Comparison of ENCODE assay signal across 20 cellular contexts in genomic region chr5:76692274-76692540, GRCh38. TPM values are rescaled to one million over a fixed set of nuclear protein-coding genes. Genes with fewer than 3 reads are reported as not detected.
DNase-seq lines count a peak whose midpoint lies in the region; ATAC-seq and TF ChIP-seq lines count a peak whose summit lies in the region.
"Had no signal": no experiment of that assay in that cellular context is flagged by ENCODE, and none has a peak within 500 bp of the region (broad histone marks: within the 10 kb centered on the region; RNA-seq: fewer than 3 reads in every experiment).

No MANE protein-coding gene starts in this region.

- peaks cover 2% of the 10 kb centered on the region for H3K79me2 ChIP-seq in trophoblast cell (ENCODE audit: control insufficient read depth, insufficient read depth, low read length, poor library complexity)

- ATAC-seq in HG03571 (IDR thresholded peaks at IDR 0.05; ENCODE audit: unreplicated experiment): no peak
- ATAC-seq: A549, HCT116 had no signal

- H3K4ac ChIP-seq in trophoblast cell (ENCODE audit: low read depth, low read length): no peak overlapping the region

- H3K4me1 ChIP-seq in esophagus muscularis mucosa (peaks cover 0 to 16% (median 5%) of the 10 kb centered on the region in 4 donors), trophoblast cell (ENCODE audit: control insufficient read depth in 1 of 2, insufficient read depth in 2 of 2, low read length in 2 of 2) (peaks cover 10 to 14% of the 10 kb centered on the region in 2 experiments)

- no peaks in the 10 kb centered on the region for H3K27me3 ChIP-seq in esophagus muscularis mucosa
- H3K27me3 ChIP-seq in trophoblast cell (ENCODE audit: insufficient read depth, low read length): no peaks in the 10 kb centered on the region

- peaks cover 8% of the 10 kb centered on the region for H3K79me1 ChIP-seq in trophoblast cell (ENCODE audit: low read length)

- H3K4me2 ChIP-seq in trophoblast cell (ENCODE audit: low read length): no peak overlapping the region

- no peaks in the 10 kb centered on the region for H3K9me3 Mint-ChIP-seq in activated CD4-positive, alpha-beta memory T cell treated with anti-CD3 and anti-CD28 coated beads, Interleukin-2, amount 10 ng/mL, durations not matched to agents 7 days and 5 days
- H3K9me3 Mint-ChIP-seq in activated CD4-positive, alpha-beta memory T cell treated with anti-CD3 and anti-CD28 coated beads for 36 hours: no peaks in the 10 kb centered on the region
- H3K9me3 Mint-ChIP-seq: activated T-helper 2 cell treated with anti-CD3 and anti-CD28 coated beads, Interferon-gamma antibody, Interleukin-2, Interleukin-4, amounts not matched to agents 10 μg/mL and 5 μg/mL and 100 μg/mL, durations not matched to agents 14 hours and 24 hours and 36 hours; stimulated activated naive B cell treated with anti-CD40 and anti-IgM and Interleukin-4, amounts not matched to agents 10 μg/mL and 1 μg/mL and 100 μg/mL, for 72 hours had no signal

- TF ChIP-seq POLR2A in esophagus muscularis mucosa (IDR thresholded peaks at IDR 0.05; ENCODE audit: low read depth): no peak

- WGBS in esophagus muscularis mucosa: 95% methylated on average over 6 of the region's 6 CpGs
- no CpG with 5 or more reads among the region's 6 CpGs for WGBS in trophoblast cell (ENCODE audit: extremely low coverage, insufficient coverage, insufficient read length)

- H4K12ac ChIP-seq in trophoblast cell (ENCODE audit: low read depth, low read length): no peak overlapping the region

- H4K8ac ChIP-seq in trophoblast cell (ENCODE audit: low read depth, low read length): peak overlapping the region; percentile 70

- no peak overlapping the region for H2AFZ ChIP-seq in trophoblast cell (ENCODE audit: insufficient read depth, low read length, poor library complexity)

- no peaks in the 10 kb centered on the region for H3K27me3 Mint-ChIP-seq in activated CD4-positive, alpha-beta memory T cell treated with anti-CD3 and anti-CD28 coated beads, Interleukin-2, amount 10 ng/mL, durations not matched to agents 7 days and 5 days
- H3K27me3 Mint-ChIP-seq in activated CD4-positive, alpha-beta memory T cell treated with anti-CD3 and anti-CD28 coated beads for 36 hours: no peaks in the 10 kb centered on the region
- H3K27me3 Mint-ChIP-seq: CD4-positive, CD25-positive, alpha-beta regulatory T cell; stimulated activated naive B cell treated with anti-CD40 and anti-IgM and Interleukin-4, amounts not matched to agents 10 μg/mL and 1 μg/mL and 100 μg/mL, for 72 hours had no signal

- H3K36me3 ChIP-seq in esophagus muscularis mucosa: no peaks in the 10 kb centered on the region
- H3K36me3 ChIP-seq in trophoblast cell (ENCODE audit: control insufficient read depth in 1 of 2, insufficient read depth in 2 of 2, low read length in 2 of 2): no peaks in the 10 kb centered on the region

- H3K36me3 Mint-ChIP-seq in activated CD4-positive, alpha-beta memory T cell treated with anti-CD3 and anti-CD28 coated beads, Interleukin-2, amount 10 ng/mL, durations not matched to agents 7 days and 5 days (ENCODE audit: low read depth): peaks cover 70% of the 10 kb centered on the region
- peaks cover 50% of the 10 kb centered on the region for H3K36me3 Mint-ChIP-seq in activated CD4-positive, alpha-beta memory T cell treated with anti-CD3 and anti-CD28 coated beads for 36 hours

- no peak overlapping the region for H3K9ac ChIP-seq in trophoblast cell (ENCODE audit: low read length)

- peak overlapping the region; percentile 60 for H3K27ac Mint-ChIP-seq in activated CD4-positive, alpha-beta memory T cell treated with anti-CD3 and anti-CD28 coated beads, Interleukin-2, amount 10 ng/mL, durations not matched to agents 7 days and 5 days
- no peak overlapping the region for H3K27ac Mint-ChIP-seq in activated CD4-positive, alpha-beta memory T cell treated with anti-CD3 and anti-CD28 coated beads for 36 hours
- H3K27ac Mint-ChIP-seq: activated T-helper 2 cell treated with anti-CD3 and anti-CD28 coated beads, Interferon-gamma antibody, Interleukin-2, Interleukin-4, amounts not matched to agents 10 μg/mL and 5 μg/mL and 100 μg/mL, durations not matched to agents 14 hours and 24 hours and 36 hours; stimulated activated naive B cell treated with anti-CD40 and anti-IgM and Interleukin-4, amounts not matched to agents 10 μg/mL and 1 μg/mL and 100 μg/mL, for 72 hours had no signal

- H3K23ac ChIP-seq in trophoblast cell (ENCODE audit: low read length): no peak overlapping the region

- peak overlapping the region in 3 of 4 donors; percentile 35 to 63 (median 49) for H3K27ac ChIP-seq in esophagus muscularis mucosa (replicated peaks in 1 of 4)
- H3K27ac ChIP-seq in trophoblast cell (ENCODE audit: low read depth, low read length): no peak overlapping the region

- H3K4me3 Mint-ChIP-seq in activated CD4-positive, alpha-beta memory T cell treated with anti-CD3 and anti-CD28 coated beads, Interleukin-2, amount 10 ng/mL, durations not matched to agents 7 days and 5 days: no peak overlapping the region
- no peak overlapping the region for H3K4me3 Mint-ChIP-seq in activated CD4-positive, alpha-beta memory T cell treated with anti-CD3 and anti-CD28 coated beads for 36 hours
- H3K4me3 Mint-ChIP-seq: CD4-positive, CD25-positive, alpha-beta regulatory T cell; stimulated activated naive B cell treated with anti-CD40 and anti-IgM and Interleukin-4, amounts not matched to agents 10 μg/mL and 1 μg/mL and 100 μg/mL, for 72 hours had no signal

- peak overlapping the region; percentile 40 for H2BK5ac ChIP-seq in trophoblast cell (ENCODE audit: low read depth, low read length, poor library complexity)

- peak overlapping the region; percentile 90 for H2BK120ac ChIP-seq in trophoblast cell (ENCODE audit: insufficient read depth, low read length, poor library complexity)

- H2AK5ac ChIP-seq in trophoblast cell (ENCODE audit: low read length): no peak overlapping the region

- H3K18ac ChIP-seq in trophoblast cell (ENCODE audit: low read length): no peak overlapping the region

- H4K91ac ChIP-seq in trophoblast cell (ENCODE audit: low read depth, low read length): peak overlapping the region; percentile 62

- peak overlapping the region; percentile 96 for H2BK12ac ChIP-seq in trophoblast cell (ENCODE audit: low read length)

- POLR2A ChIA-PET in activated CD4-positive, alpha-beta memory T cell treated with anti-CD3 and anti-CD28 coated beads, Interleukin-2, amount 10 ng/mL, durations not matched to agents 7 days and 5 days (lab: Charles Lee): interaction anchor here (1.0 kb wide), 1 partner anchor 19 kb away, joined by 3 read pairs; no protein-coding TSS in a partner anchor
- POLR2A ChIA-PET in activated CD4-positive, alpha-beta memory T cell treated with anti-CD3 and anti-CD28 coated beads for 36 hours (lab: Charles Lee): interaction anchor here (1.5 kb wide), 1 partner anchor 145 kb away, joined by 7 read pairs; no protein-coding TSS in a partner anchor

- H3K4me1 Mint-ChIP-seq in activated CD4-positive, alpha-beta memory T cell treated with anti-CD3 and anti-CD28 coated beads, Interleukin-2, amount 10 ng/mL, durations not matched to agents 7 days and 5 days: peaks cover 28% of the 10 kb centered on the region
- H3K4me1 Mint-ChIP-seq in activated CD4-positive, alpha-beta memory T cell treated with anti-CD3 and anti-CD28 coated beads for 36 hours (ENCODE audit: low read depth): peaks cover 23% of the 10 kb centered on the region
- H3K4me1 Mint-ChIP-seq: stimulated activated naive B cell treated with anti-CD40 and anti-IgM and Interleukin-4, amounts not matched to agents 10 μg/mL and 1 μg/mL and 100 μg/mL, for 72 hours had no signal

- peak overlapping the region; percentile 70 for H3K14ac ChIP-seq in trophoblast cell (ENCODE audit: low read length)

- CTCF ChIA-PET in activated CD4-positive, alpha-beta memory T cell treated with anti-CD3 and anti-CD28 coated beads, Interleukin-2, amount 10 ng/mL, durations not matched to agents 7 days and 5 days (lab: Charles Lee): interaction anchor here (3.2 kb wide), 1 partner anchor 82 kb away, joined by 12 read pairs; no protein-coding TSS in a partner anchor
- CTCF ChIA-PET in activated CD4-positive, alpha-beta memory T cell treated with anti-CD3 and anti-CD28 coated beads for 36 hours (lab: Charles Lee): interaction anchor here (4.8 kb wide), 1 partner anchor 82 kb away, joined by 31 read pairs; no protein-coding TSS in a partner anchor

- TF ChIP-seq EP300 in esophagus muscularis mucosa (IDR thresholded peaks at IDR 0.05): no peak

- intact Hi-C loops in activated CD4-positive, alpha-beta memory T cell treated with anti-CD3 and anti-CD28 coated beads for 36 hours (cut with micrococcal nuclease): loop anchor here (1.0 to 5.0 kb wide), 3 partner anchors 19 to 685 kb away; no protein-coding TSS in a partner anchor
- intact Hi-C loops in esophagus muscularis mucosa (cut with DNase I): no loop called here

- H3K4me3 ChIP-seq in esophagus muscularis mucosa (no peak overlapping the region), trophoblast cell (ENCODE audit: low read depth, low read length) (no peak overlapping the region)
- H3K4me3 ChIP-seq: A549, coronary artery had no signal

- no peaks in the 10 kb centered on the region for H3K9me3 ChIP-seq in esophagus muscularis mucosa
- H3K9me3 ChIP-seq in trophoblast cell (ENCODE audit: insufficient read depth, low read depth, low read length): no peaks in the 10 kb centered on the region
- H3K9me3 ChIP-seq: A549 had no signal

- no peak for TF ChIP-seq CTCF in esophagus muscularis mucosa (IDR thresholded peaks at IDR 0.05)

- no peak for DNase-seq in activated CD4-positive, alpha-beta memory T cell treated with anti-CD3 and anti-CD28 coated beads, Interleukin-2, amount 10 ng/mL, durations not matched to agents 7 days and 5 days
- DNase-seq in activated CD4-positive, alpha-beta memory T cell treated with anti-CD3 and anti-CD28 coated beads for 36 hours: no peak
- DNase-seq in RPMI7951 (ENCODE audit: low read depth): peak; percentile 33
- DNase-seq in esophagus muscularis mucosa (ENCODE audit: extremely low spot score): no peak
- DNase-seq in trophoblast cell: no peak
- no peak for DNase-seq in EL
- no peak for DNase-seq in SKM-1 (lab: John Stamatoyannopoulos, UW; ENCODE audit: unreplicated experiment)
- DNase-seq: CD4-positive, CD25-positive, alpha-beta regulatory T cell; erythroblast; glutamatergic neuron; midbrain; NCI-H1930; NCI-H510A; occipital lobe; stimulated activated naive B cell treated with anti-CD40 and anti-IgM and Interleukin-4, amounts not matched to agents 10 μg/mL and 1 μg/mL and 100 μg/mL, for 72 hours had no signal

RNA-seq across cellular contexts. Expression of gene F2R, which starts 23.7 kb away (rescaled TPM):
- total RNA-seq in activated CD4-positive, alpha-beta memory T cell treated with anti-CD3 and anti-CD28 coated beads, Interleukin-2, amount 10 ng/mL, durations not matched to agents 7 days and 5 days: 10 to 100 TPM; 35.0 to 36.6 TPM
- 1 to 10 TPM; 6.5 to 6.8 TPM for total RNA-seq in activated CD4-positive, alpha-beta memory T cell treated with anti-CD3 and anti-CD28 coated beads for 36 hours
- 130 and 137 TPM in 2 replicates for total RNA-seq in RPMI7951 (2014; rRNA removed; shearing (Covaris generic))
- total RNA-seq in esophagus muscularis mucosa: 10 to 100 TPM; 12.1 to 14.1 (median 13.9) TPM
- polyA plus RNA-seq in trophoblast cell (2013): 8.8 and 9.2 TPM in 2 replicates
